1 cellular context compared by ENCODE assay signal in genomic region chr11:75398906-75399305, GRCh38.
TF ChIP-seq lines count a peak whose summit lies in the region.

No MANE protein-coding gene starts in this region.

TF ChIP-seq in GM12878, 131 proteins besides CTCF, POLR2A, EP300 and RAD21 (continued from another document):
- TF ChIP-seq EZH2 (IDR thresholded peaks at IDR 0.05; ENCODE audit: borderline replicate concordance, control insufficient read depth, low read depth, low read length) (no peak), ETV6 (conservative IDR thresholded peaks at IDR 0.05 in 1 of 2, IDR thresholded peaks at IDR 0.05 in 1 of 2; ENCODE audit: borderline replicate concordance in 1 of 2, low read depth in 1 of 2) (no peak), NR2C2 (IDR thresholded peaks at IDR 0.05; ENCODE audit: borderline replicate concordance, control insufficient read depth, insufficient read length, low read depth) (no peak), NFXL1 (IDR thresholded peaks at IDR 0.05; ENCODE audit: borderline replicate concordance) (no peak), DPF2 (IDR thresholded peaks at IDR 0.05) (0 out of 2 replicates have a peak, but pooled peaks have one; percentile 1), BHLHE40 (IDR thresholded peaks at IDR 0.05; ENCODE audit: borderline replicate concordance in 1 of 2, low read depth in 2 of 2, low read length in 1 of 2) (no peak)
